In genomic region chr3:116135462-116135861, GRCh38 we compare ENCODE assay signal across 11 cellular contexts.
DNase-seq lines count a peak whose midpoint lies in the region; ATAC-seq and TF ChIP-seq lines count a peak whose summit lies in the region.
"Had no signal": no experiment of that assay in that cellular context is flagged by ENCODE, and none has a peak within 500 bp of the region (broad histone marks: within the 10 kb centered on the region; RNA-seq: fewer than 3 reads in every experiment).

No MANE protein-coding gene starts in this region.

- no peak for ATAC-seq in activated CD8-positive, alpha-beta memory T cell treated with anti-CD3 and anti-CD28 coated beads, Interleukin-2, amount 10 ng/mL, durations not matched to agents 7 days and 5 days
- ATAC-seq in HG02970 (IDR thresholded peaks at IDR 0.05; ENCODE audit: low FRiP score, unreplicated experiment) (no peak), GM18868 (IDR thresholded peaks at IDR 0.05; ENCODE audit: unreplicated experiment) (no peak)
- ATAC-seq: Panc1 had no signal

- no peaks in the 10 kb centered on the region for H3K36me3 Mint-ChIP-seq in activated CD8-positive, alpha-beta memory T cell treated with anti-CD3 and anti-CD28 coated beads, Interleukin-2, amount 10 ng/mL, durations not matched to agents 7 days and 5 days

- no peaks in the 10 kb centered on the region for H3K27me3 Mint-ChIP-seq in activated CD8-positive, alpha-beta memory T cell treated with anti-CD3 and anti-CD28 coated beads, Interleukin-2, amount 10 ng/mL, durations not matched to agents 7 days and 5 days

- H3K27ac Mint-ChIP-seq in activated CD8-positive, alpha-beta memory T cell treated with anti-CD3 and anti-CD28 coated beads, Interleukin-2, amount 10 ng/mL, durations not matched to agents 7 days and 5 days = no peak overlapping the region

- H3K4me3 Mint-ChIP-seq in activated CD8-positive, alpha-beta memory T cell treated with anti-CD3 and anti-CD28 coated beads, Interleukin-2, amount 10 ng/mL, durations not matched to agents 7 days and 5 days = no peak overlapping the region

- no peaks in the 10 kb centered on the region for H3K4me1 Mint-ChIP-seq in activated CD8-positive, alpha-beta memory T cell treated with anti-CD3 and anti-CD28 coated beads, Interleukin-2, amount 10 ng/mL, durations not matched to agents 7 days and 5 days

- H3K9me3 Mint-ChIP-seq in activated CD8-positive, alpha-beta memory T cell treated with anti-CD3 and anti-CD28 coated beads, Interleukin-2, amount 10 ng/mL, durations not matched to agents 7 days and 5 days (ENCODE audit: low read depth) = no peaks in the 10 kb centered on the region

- CTCF ChIA-PET in activated CD8-positive, alpha-beta memory T cell treated with anti-CD3 and anti-CD28 coated beads, Interleukin-2, amount 10 ng/mL, durations not matched to agents 7 days and 5 days (lab: Charles Lee) = no interaction called here

- H3K4me3 ChIP-seq in fibroblast of villous mesenchyme (ENCODE audit: low read depth, low read length) = no peak overlapping the region
- H3K4me3 ChIP-seq: BLaER1 had no signal

- peak; percentile 28 for DNase-seq in AG08396 (ENCODE audit: low spot score)
- DNase-seq in RPMI7951 (ENCODE audit: low read depth) = peak; percentile 87
- peak; percentile 78 for DNase-seq in fibroblast of villous mesenchyme (ENCODE audit: low read depth)
- peak; percentile 92 for DNase-seq in myocyte (ENCODE audit: low read depth)
- no peak for DNase-seq in activated CD8-positive, alpha-beta memory T cell treated with anti-CD3 and anti-CD28 coated beads, Interleukin-2, amount 10 ng/mL, durations not matched to agents 7 days and 5 days
- no peak for DNase-seq in DMS53 (lab: John Stamatoyannopoulos, UW)
- DNase-seq: activated CD4-positive, alpha-beta T cell treated with anti-CD3 and anti-CD28 coated beads, Interleukin-2, amount 50 U/mL, for 48 hours had no signal

- TF ChIP-seq CTCF in fibroblast of villous mesenchyme (IDR thresholded peaks at IDR 0.05; ENCODE audit: insufficient read depth, low read depth, low read length) = no peak

Comparison
In these comparisons a context has a peak if more than half of its experiments do, and no peak if none do; other contexts are left out.
1. DNase-seq: peak in AG08396 (single experiment), RPMI7951 (single experiment), fibroblast of villous mesenchyme (single experiment) and myocyte (single experiment); none in activated CD8-positive, alpha-beta memory T cell treated with anti-CD3 and anti-CD28 coated beads, Interleukin-2, amount 10 ng/mL, durations not matched to agents 7 days and 5 days (single experiment) and DMS53 (single experiment).